In the genomic region with DNA sequence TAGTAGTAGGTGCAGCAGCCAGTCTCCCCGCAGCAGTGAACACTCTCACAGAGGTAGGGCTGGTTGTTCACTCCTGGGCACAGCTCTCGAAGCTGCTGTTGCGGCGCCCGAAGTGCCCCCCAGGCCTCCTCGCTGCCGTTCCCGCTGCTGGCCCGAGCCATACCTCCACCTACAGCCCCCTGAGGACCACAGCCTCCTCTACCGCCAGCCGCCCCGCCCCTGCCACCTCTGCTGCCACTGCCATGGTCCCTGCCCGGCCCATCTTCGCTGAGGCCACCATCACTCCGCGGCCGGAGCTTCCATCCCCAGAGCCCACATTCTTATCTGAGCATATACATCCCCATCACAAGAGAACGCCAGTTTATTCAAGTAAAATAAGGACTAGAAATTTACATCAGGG, we compare ENCODE assay signal across 1 cellular context. TPM values are rescaled to one million over a fixed set of nuclear protein-coding genes. Genes with fewer than 3 reads are reported as not detected.
"Had no signal": no experiment of that assay in that cellular context is flagged by ENCODE, and none has a peak within 500 bp of the region (broad histone marks: within the 10 kb centered on the region; RNA-seq: fewer than 3 reads in every experiment).

No MANE protein-coding gene starts in this region.

RNA-seq across cellular contexts. Expression of a gene that starts 11.3 kb away (rescaled TPM):
- total RNA-seq: lower lobe of right lung had no signal
